Comparison of ENCODE assay signal across 9 cellular contexts in genomic region chr18:49559326-49559931, GRCh38. TPM values are rescaled to one million over a fixed set of nuclear protein-coding genes. Genes with fewer than 3 reads are reported as not detected.
DNase-seq lines count a peak whose midpoint lies in the region; FAIRE-seq and TF ChIP-seq lines count a peak whose summit lies in the region.
"Not testable (repeated sequence)": the region's sequence is repeated elsewhere in the genome, so short reads cannot be mapped to it uniquely, and the experiment has no call there.
"Had no signal": no experiment of that assay in that cellular context is flagged by ENCODE, and none has a peak within 500 bp of the region (broad histone marks: within the 10 kb centered on the region; RNA-seq: fewer than 3 reads in every experiment).

No MANE protein-coding gene starts in this region.

- not testable (repeated sequence) for H3K4me2 ChIP-seq in osteoblast (ENCODE audit: insufficient read depth, low read length)

- H3K79me2 ChIP-seq in osteoblast (ENCODE audit: insufficient read depth, low read length), result not testable (repeated sequence)

- H3K9ac ChIP-seq in SK-N-MC (ENCODE audit: insufficient read length), result not testable (repeated sequence)

- H3K9me3 ChIP-seq in SK-N-MC (ENCODE audit: low read depth, low read length); cardiac muscle cell (ENCODE audit: low read depth); osteoblast (ENCODE audit: low read depth, low read length): not testable (repeated sequence)

- peaks cover 12% of the 10 kb centered on the region for H3K4me1 ChIP-seq in cardiac muscle cell (ENCODE audit: low read depth)
- peaks cover 19% of the 10 kb centered on the region for H3K4me1 ChIP-seq in osteoblast (ENCODE audit: insufficient read depth, low read length)

- H3K27me3 ChIP-seq in cardiac muscle cell (peaks cover 18% of the 10 kb centered on the region), osteoblast (ENCODE audit: insufficient read depth, low read length) (peaks cover 31% of the 10 kb centered on the region)

- DNase-seq in EL (peak; percentile 32), NCI-H2196 (lab: John Stamatoyannopoulos, UW; ENCODE audit: unreplicated experiment) (peak; percentile 58), SK-N-MC (ENCODE audit: low read depth, low spot score) (peak; percentile 2), cerebellar cortex (ENCODE audit: low spot score) (peak; percentile 61), cardiac muscle cell (ENCODE audit: low read depth in 1 of 2, low spot score in 1 of 2) (peak; percentile 35 to 69), osteoblast (ENCODE audit: insufficient read length, low spot score, missing footprints) (peak; percentile 85)
- peak; percentile 7 for DNase-seq in Jurkat, Clone E6-1 (ENCODE audit: low read depth, low spot score)

- not testable (repeated sequence) for H3K36me3 ChIP-seq in SK-N-MC (ENCODE audit: insufficient read depth, low read length); cardiac muscle cell; osteoblast (ENCODE audit: insufficient read depth, low read length)

- peak; percentile 56 for TF ChIP-seq CTCF in cardiac muscle cell (IDR thresholded peaks at IDR 0.05; ENCODE audit: low read depth, low read length)
- TF ChIP-seq CTCF in osteoblast (IDR thresholded peaks at IDR 0.05; ENCODE audit: extremely low read depth, low read depth, low read length), result peak; percentile 60

- FAIRE-seq in A204.1 (lab: Jason Lieb, UNC), result peak; percentile 93

- H2AFZ ChIP-seq in osteoblast (ENCODE audit: low read length), result not testable (repeated sequence)

- H3K4me3 ChIP-seq in Jurkat, Clone E6-1 (ENCODE audit: low read length); SK-N-MC; cardiac muscle cell; osteoblast (ENCODE audit: insufficient read depth, low read length): not testable (repeated sequence)

- H3K27ac ChIP-seq in SK-N-MC; cardiac muscle cell; osteoblast (ENCODE audit: low read depth, low read length): not testable (repeated sequence)

- H4K20me1 ChIP-seq in osteoblast (ENCODE audit: insufficient read depth, low read length), result not testable (repeated sequence)

RNA-seq across cellular contexts. Expression of gene LIPG, which starts 2.4 kb away (rescaled TPM):
- polyA plus RNA-seq in Jurkat, Clone E6-1 (2012; ENCODE audit: insufficient read depth, insufficient read length), result not detected
- total RNA-seq in cardiac muscle cell (1.5 and 3.3 TPM in 2 replicates), osteoblast (2.2 and 3.5 TPM in 2 replicates)
- polyA plus RNA-seq in cardiac muscle cell, result 1.5 and 2.8 TPM in 2 replicates
- total RNA-seq: Right ventricle myocardium inferior had no signal

Comparison
In these comparisons a context has a peak if more than half of its experiments do, and no peak if none do; other contexts are left out.
1. DNase-seq: peak in every context shown above with its lines; median percentile 85 in osteoblast; 61 in cerebellar cortex; 58 in NCI-H2196; 52 in cardiac muscle cell; 32 in EL; 7 in Jurkat, Clone E6-1; 2 in SK-N-MC.